Comparison of ENCODE assay signal across 9 cellular contexts in genomic region chr3:71754610-71755253, GRCh38. TPM values are rescaled to one million over a fixed set of nuclear protein-coding genes. Genes with fewer than 3 reads are reported as not detected.
DNase-seq lines count a peak whose midpoint lies in the region; ATAC-seq and TF ChIP-seq lines count a peak whose summit lies in the region.
"Had no signal": no experiment of that assay in that cellular context is flagged by ENCODE, and none has a peak within 500 bp of the region (broad histone marks: within the 10 kb centered on the region; RNA-seq: fewer than 3 reads in every experiment).

No MANE protein-coding gene starts in this region.

- H3K4me2 ChIP-seq in hepatocyte, result peak overlapping the region; percentile 87

- H3K36me3 ChIP-seq in ES-I3 (ENCODE audit: insufficient read depth, low read length), result no peaks in the 10 kb centered on the region
- no peaks in the 10 kb centered on the region for H3K36me3 ChIP-seq in hepatocyte (replicated peaks; ENCODE audit: insufficient read depth, low read depth)
- no peaks in the 10 kb centered on the region for H3K36me3 ChIP-seq in rectal smooth muscle tissue (ENCODE audit: control insufficient read depth, insufficient read depth, low read length)
- no peaks in the 10 kb centered on the region for H3K36me3 ChIP-seq in WERI-Rb-1

- H3K27ac Mint-ChIP-seq in WTC11, result no peak overlapping the region

- CTCF ChIA-PET in WTC11 (lab: Charles Lee), result interaction anchor here (1.3 to 1.7 kb wide), 2 partner anchors 24 to 44 kb away, joined by 5 to 7 read pairs; no protein-coding TSS in a partner anchor

- no peaks in the 10 kb centered on the region for H3K9me3 ChIP-seq in ES-I3 (ENCODE audit: control insufficient read depth, insufficient read depth, low read length)
- H3K9me3 ChIP-seq in hepatocyte (ENCODE audit: low read depth), result no peaks in the 10 kb centered on the region
- H3K9me3 ChIP-seq in WERI-Rb-1 (ENCODE audit: severe bottlenecking), result no peaks in the 10 kb centered on the region

- H3K4me3 ChIP-seq in hepatocyte (no peak overlapping the region), rectal smooth muscle tissue (ENCODE audit: low read length) (peak overlapping the region; percentile 76), WERI-Rb-1 (ENCODE audit: low read depth, low read length) (no peak overlapping the region; the same call in 1 of the 2 replicates)

- no peaks in the 10 kb centered on the region for H4K20me1 ChIP-seq in hepatocyte (ENCODE audit: insufficient read depth, poor library complexity, severe bottlenecking)

- peaks cover 54% of the 10 kb centered on the region for H3K27me3 Mint-ChIP-seq in WTC11 (ENCODE audit: low read depth)

- H3K4me3 Mint-ChIP-seq in WTC11, result peak overlapping the region; percentile 63

- H3K4me1 ChIP-seq in ES-I3 (ENCODE audit: insufficient read depth, low read length) (no peaks in the 10 kb centered on the region), hepatocyte (ENCODE audit: insufficient read depth) (no peaks in the 10 kb centered on the region), rectal smooth muscle tissue (ENCODE audit: control insufficient read depth, insufficient read depth, low read length) (no peaks in the 10 kb centered on the region)

- WGBS in hepatocyte (ENCODE audit: low lambda C conversion rate, missing lambda C conversion rate), result 42% methylated on average over 59 of the region's 65 CpGs

- no peaks in the 10 kb centered on the region for H3K36me3 Mint-ChIP-seq in WTC11

- H3K9me2 ChIP-seq in hepatocyte (replicated peaks; ENCODE audit: insufficient read depth), result no peaks in the 10 kb centered on the region

- peaks cover 19% of the 10 kb centered on the region for H3K4me1 Mint-ChIP-seq in WTC11

- ATAC-seq in WTC11 (peak; percentile 5), HG03432 (IDR thresholded peaks at IDR 0.05; ENCODE audit: unreplicated experiment) (no peak), GM18858 (IDR thresholded peaks at IDR 0.05; ENCODE audit: unreplicated experiment) (no peak)

- DNase-seq in WTC11 (ENCODE audit: low spot score), result peak; percentile 29
- no peak for DNase-seq in hepatocyte (ENCODE audit: low spot score)
- no peak for DNase-seq in NCI-H1105 (lab: John Stamatoyannopoulos, UW)
- no peak for DNase-seq in WERI-Rb-1

- no peaks in the 10 kb centered on the region for H3K79me2 ChIP-seq in hepatocyte

- no peak overlapping the region for H2AFZ ChIP-seq in hepatocyte

- no peaks in the 10 kb centered on the region for H3K9me3 Mint-ChIP-seq in WTC11

- TF ChIP-seq CTCF in WTC11 (IDR thresholded peaks at IDR 0.05), result no peak
- TF ChIP-seq CTCF in hepatocyte (IDR thresholded peaks at IDR 0.05; ENCODE audit: poor library complexity), result no peak
- no peak for TF ChIP-seq CTCF in WERI-Rb-1 (IDR thresholded peaks at IDR 0.05; ENCODE audit: low read depth, low read length)

- POLR2A ChIA-PET in WTC11 (lab: Charles Lee), result no interaction called here

- peaks cover 68% of the 10 kb centered on the region for H3K27me3 ChIP-seq in hepatocyte
- H3K27me3 ChIP-seq in rectal smooth muscle tissue (ENCODE audit: control insufficient read depth, insufficient read depth, low read length), result peaks cover 2% of the 10 kb centered on the region
- H3K27me3 ChIP-seq in WERI-Rb-1 (ENCODE audit: insufficient read depth, low read depth, severe bottlenecking), result no peaks in the 10 kb centered on the region

- H3K27ac ChIP-seq in hepatocyte (no peak overlapping the region), rectal smooth muscle tissue (ENCODE audit: low read depth, low read length) (no peak overlapping the region), WERI-Rb-1 (no peak overlapping the region; the same call in 1 of the 2 replicates)

- peak overlapping the region; percentile 74 for H3K9ac ChIP-seq in ES-I3 (ENCODE audit: low read depth, low read length)
- H3K9ac ChIP-seq in rectal smooth muscle tissue (ENCODE audit: low read length), result no peak overlapping the region

TF ChIP-seq in WTC11, 78 proteins besides CTCF, POLR2A, EP300 and RAD21:
- 0 out of 2 replicates have a peak, but pooled peaks have one; percentile 15 for TF ChIP-seq JUN (CRISPR knock-in tag; IDR thresholded peaks at IDR 0.05)
- TF ChIP-seq, protein P1, sequence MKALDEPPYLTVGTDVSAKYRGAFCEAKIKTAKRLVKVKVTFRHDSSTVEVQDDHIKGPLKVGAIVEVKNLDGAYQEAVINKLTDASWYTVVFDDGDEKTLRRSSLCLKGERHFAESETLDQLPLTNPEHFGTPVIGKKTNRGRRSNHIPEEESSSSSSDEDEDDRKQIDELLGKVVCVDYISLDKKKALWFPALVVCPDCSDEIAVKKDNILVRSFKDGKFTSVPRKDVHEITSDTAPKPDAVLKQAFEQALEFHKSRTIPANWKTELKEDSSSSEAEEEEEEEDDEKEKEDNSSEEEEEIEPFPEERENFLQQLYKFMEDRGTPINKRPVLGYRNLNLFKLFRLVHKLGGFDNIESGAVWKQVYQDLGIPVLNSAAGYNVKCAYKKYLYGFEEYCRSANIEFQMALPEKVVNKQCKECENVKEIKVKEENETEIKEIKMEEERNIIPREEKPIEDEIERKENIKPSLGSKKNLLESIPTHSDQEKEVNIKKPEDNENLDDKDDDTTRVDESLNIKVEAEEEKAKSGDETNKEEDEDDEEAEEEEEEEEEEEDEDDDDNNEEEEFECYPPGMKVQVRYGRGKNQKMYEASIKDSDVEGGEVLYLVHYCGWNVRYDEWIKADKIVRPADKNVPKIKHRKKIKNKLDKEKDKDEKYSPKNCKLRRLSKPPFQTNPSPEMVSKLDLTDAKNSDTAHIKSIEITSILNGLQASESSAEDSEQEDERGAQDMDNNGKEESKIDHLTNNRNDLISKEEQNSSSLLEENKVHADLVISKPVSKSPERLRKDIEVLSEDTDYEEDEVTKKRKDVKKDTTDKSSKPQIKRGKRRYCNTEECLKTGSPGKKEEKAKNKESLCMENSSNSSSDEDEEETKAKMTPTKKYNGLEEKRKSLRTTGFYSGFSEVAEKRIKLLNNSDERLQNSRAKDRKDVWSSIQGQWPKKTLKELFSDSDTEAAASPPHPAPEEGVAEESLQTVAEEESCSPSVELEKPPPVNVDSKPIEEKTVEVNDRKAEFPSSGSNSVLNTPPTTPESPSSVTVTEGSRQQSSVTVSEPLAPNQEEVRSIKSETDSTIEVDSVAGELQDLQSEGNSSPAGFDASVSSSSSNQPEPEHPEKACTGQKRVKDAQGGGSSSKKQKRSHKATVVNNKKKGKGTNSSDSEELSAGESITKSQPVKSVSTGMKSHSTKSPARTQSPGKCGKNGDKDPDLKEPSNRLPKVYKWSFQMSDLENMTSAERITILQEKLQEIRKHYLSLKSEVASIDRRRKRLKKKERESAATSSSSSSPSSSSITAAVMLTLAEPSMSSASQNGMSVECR (CRISPR knock-in tag; IDR thresholded peaks at IDR 0.05; ENCODE audit: borderline replicate concordance), result 0 out of 2 replicates have a peak, but pooled peaks have one; percentile 6
- TF ChIP-seq KAT7 (CRISPR knock-in tag; IDR thresholded peaks at IDR 0.05; ENCODE audit: borderline replicate concordance), result peak; percentile 5; the same call in 1 of the 2 replicates
- TF ChIP-seq HMGA2 (CRISPR knock-in tag; IDR thresholded peaks at IDR 0.05), result no peak
- no peak for TF ChIP-seq SMAD4 (CRISPR knock-in tag; IDR thresholded peaks at IDR 0.05)
- peak; percentile 7; the same call in 1 of the 2 replicates for TF ChIP-seq HMGXB4 (CRISPR knock-in tag; IDR thresholded peaks at IDR 0.05)
- TF ChIP-seq ESRRA (CRISPR knock-in tag; IDR thresholded peaks at IDR 0.05; ENCODE audit: borderline replicate concordance), result 0 out of 2 replicates have a peak, but pooled peaks have one; percentile 4
TF ChIP-seq in WTC11: peak in this region for 5.

RNA-seq across cellular contexts. Expression of gene GPR27, which starts 1.1 kb away (rescaled TPM):
- 14.7 to 16.4 TPM (median 14.8 TPM) in 3 replicates for total RNA-seq in WTC11 (2021)
- 1.4 and 3.1 TPM in 2 replicates for total RNA-seq in hepatocyte
- 2.2 and 2.9 TPM in 2 replicates for polyA plus RNA-seq in hepatocyte

RNA-seq across cellular contexts. Expression of gene EIF4E3, which starts 29.5 kb away (rescaled TPM):
- total RNA-seq in WTC11 (2021), result 14.0 to 16.5 TPM (median 14.3 TPM) in 3 replicates
- total RNA-seq in hepatocyte, result 4.1 and 5.4 TPM in 2 replicates
- polyA plus RNA-seq in hepatocyte, result 6.6 and 7.4 TPM in 2 replicates

RNA-seq across cellular contexts. Expression of gene PROK2, which starts 30.2 kb away (rescaled TPM):
- total RNA-seq in WTC11 (2021), result 0.92 to 2.0 TPM (median 1.4 TPM) in 3 replicates
- total RNA-seq in hepatocyte, result not detected in 2 replicates
- 0.29 TPM in 1 of 2 replicates, not detected in the other for polyA plus RNA-seq in hepatocyte
- total RNA-seq: mucosa of gallbladder had no signal
